ENCODE assay signal across 17 cellular contexts in the genomic region with DNA sequence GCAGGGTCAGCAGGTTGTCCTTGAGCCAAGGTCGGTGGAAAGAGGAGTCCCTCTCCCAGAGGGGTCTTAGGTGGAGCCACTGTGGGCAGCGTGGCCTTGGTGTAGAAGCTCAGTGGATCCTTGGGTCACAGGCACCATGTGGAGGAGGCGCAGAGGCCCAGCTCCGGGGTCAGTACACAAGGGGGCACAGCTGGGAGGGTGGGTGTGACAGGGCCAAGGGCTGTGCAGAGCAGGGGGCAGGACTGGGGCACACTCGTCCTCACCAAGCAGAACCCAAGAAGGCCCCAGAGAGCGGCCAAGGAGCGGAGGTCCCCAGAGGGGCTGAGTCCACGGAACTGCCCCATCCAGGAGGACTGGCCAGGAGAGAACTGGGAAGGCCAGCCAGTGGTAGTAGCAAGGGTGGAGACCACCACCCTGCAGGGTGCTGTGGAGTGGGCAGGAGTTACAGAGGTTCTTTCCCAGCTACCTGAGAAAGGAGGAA. TPM values are rescaled to one million over a fixed set of nuclear protein-coding genes. Genes with fewer than 3 reads are reported as not detected.
DNase-seq lines count a peak whose midpoint lies in the region; ATAC-seq, FAIRE-seq and TF ChIP-seq lines count a peak whose summit lies in the region.
"Had no signal": no experiment of that assay in that cellular context is flagged by ENCODE, and none has a peak within 500 bp of the region (broad histone marks: within the 10 kb centered on the region; RNA-seq: fewer than 3 reads in every experiment).

No MANE protein-coding gene starts in this region.

- intact Hi-C loops in CD14-positive monocyte (cut with micrococcal nuclease), result loop anchor here (10.0 kb wide), 2 partner anchors 109 to 141 kb away; no protein-coding TSS in a partner anchor
- intact Hi-C loops in posterior vena cava (cut with DNase I), result no loop called here

- H2BK20ac ChIP-seq in H1 (ENCODE audit: low read length), result no peak overlapping the region

- peak overlapping the region; percentile 39; the same call in 1 of the 2 replicates for H2BK12ac ChIP-seq in H1 (ENCODE audit: low read depth, low read length)

- H3K18ac ChIP-seq in H1 (ENCODE audit: extremely low read depth, low read length), result no peak overlapping the region; the same call in 1 of the 2 replicates

- H2AK5ac ChIP-seq in H1 (ENCODE audit: low read depth, low read length), result 0 out of 2 replicates have a peak overlapping the region, but pooled peaks have one; percentile 13

- in situ Hi-C loops in G401 (cut with HindIII; ENCODE audit: low sequenced_read_pairs), result no loop called here

- no peak overlapping the region for H4K8ac ChIP-seq in H1 (ENCODE audit: extremely low read depth, insufficient read depth, low read length)

- TF ChIP-seq CTCF in CD14-positive monocyte (IDR thresholded peaks at IDR 0.05) (no peak), H1 (IDR thresholded peaks at IDR 0.05; ENCODE audit: control extremely low read depth in 1 of 3, insufficient read depth in 1 of 3, low read depth in 1 of 3, low read length in 3 of 3) (no peak)

- peaks cover 0 to 17% (median 14%) of the 10 kb centered on the region in 4 experiments; a peak in 6 of 7 replicates for H3K4me1 ChIP-seq in H1 (replicated peaks in 1 of 4; ENCODE audit: control insufficient read depth in 3 of 4, insufficient read depth in 4 of 4, low read length in 3 of 4)
- H3K4me1 ChIP-seq: BE2C had no signal

- DNase-seq in CD14-positive monocyte (ENCODE audit: low spot score), result peak; percentile 31
- peak in 1 of 2 experiments; percentile 38 for DNase-seq in H1 (ENCODE audit: low read depth in 1 of 2, low spot score in 2 of 2)
- DNase-seq in posterior vena cava (ENCODE audit: low spot score), result peak; percentile 79
- DNase-seq in G401 (ENCODE audit: low spot score), result no peak
- DNase-seq in HEK293T (ENCODE audit: extremely low spot score), result no peak
- DNase-seq: activated CD4-positive, alpha-beta memory T cell treated with anti-CD3 and anti-CD28 coated beads, Interleukin-2, amount 10 ng/mL, durations not matched to agents 7 days and 5 days; BE2C; DMS53; KBM-7; NCI-H69; nucleus accumbens had no signal

- H3K4me2 ChIP-seq in H1 (ENCODE audit: insufficient read depth in 1 of 2, low read depth in 2 of 2, low read length in 2 of 2), result no peak overlapping the region

- 98% methylated on average over 8 of the region's 8 CpGs; no CpG with 5 or more reads in 1 of the 2 experiments for WGBS in H1 (ENCODE audit: extremely low coverage in 1 of 2, insufficient coverage in 1 of 2, insufficient read length in 1 of 2, insufficient replicate concordance in 2 of 2, low coverage in 1 of 2, low lambda C conversion rate in 2 of 2, missing lambda C conversion rate in 1 of 2), 2 experiments

- H2BK5ac ChIP-seq in H1 (ENCODE audit: low read depth, low read length), result no peak overlapping the region

- H3K36me3 ChIP-seq in H1 (ENCODE audit: control insufficient read depth in 2 of 4, insufficient read depth in 4 of 4, low read length in 3 of 4), result peaks cover 0 to 3% (median 0%) of the 10 kb centered on the region in 4 experiments; a peak in 2 of 8 replicates

- no peak overlapping the region for H3K4me3 ChIP-seq in H1 (ENCODE audit: extremely low read depth in 1 of 4, insufficient read depth in 2 of 4, low read depth in 3 of 4, low read length in 4 of 4)

- CTCF ChIA-PET in H1 (lab: Charles Lee; ENCODE audit: partially characterized antibody) (interaction anchor here (1.2 to 3.1 kb wide), 4 partner anchors 12 to 24 kb away, joined by 3 to 15 read pairs (median 4); no protein-coding TSS in a partner anchor), HEK293T (lab: Yijun Ruan, JAX) (no interaction called here)

- 0 out of 2 replicates have a peak overlapping the region, but pooled peaks have one; percentile 16 for H2BK15ac ChIP-seq in H1 (ENCODE audit: low read length)

- H3K27ac ChIP-seq in H1 (ENCODE audit: low read depth, low read length), result no peak overlapping the region

- H4K5ac ChIP-seq in H1 (ENCODE audit: insufficient read length, low read depth, low read length), result no peak overlapping the region

- peaks cover 9 to 13% of the 10 kb centered on the region in 2 donors for H3K36me3 Mint-ChIP-seq in CD14-positive monocyte
- peaks cover 5% of the 10 kb centered on the region for H3K36me3 Mint-ChIP-seq in IgD-negative memory B cell
- H3K36me3 Mint-ChIP-seq: activated naive CD8-positive, alpha-beta T cell had no signal

- H4K20me1 ChIP-seq in H1 (replicated peaks in 1 of 2; ENCODE audit: control insufficient read depth in 1 of 2, insufficient read depth in 2 of 2, low read length in 2 of 2), result peaks cover 7 to 13% of the 10 kb centered on the region in 2 experiments

- no peak for TF ChIP-seq EP300 in H1 (IDR thresholded peaks at IDR 0.05; ENCODE audit: borderline replicate concordance in 1 of 2, low read depth in 2 of 2, low read length in 2 of 2)

- no peak overlapping the region for H2BK120ac ChIP-seq in H1 (replicated peaks; ENCODE audit: low read depth, low read length)

- H3K4me1 Mint-ChIP-seq in CD14-positive monocyte (peaks cover 18% of the 10 kb centered on the region), IgD-negative memory B cell (peaks cover 28 to 41% (median 37%) of the 10 kb centered on the region in 3 donors)

- H3K9me3 ChIP-seq in H1 (ENCODE audit: insufficient read depth in 2 of 2, low read depth in 1 of 2, low read length in 1 of 2), result no peaks in the 10 kb centered on the region
- H3K9me3 ChIP-seq: BE2C had no signal

- ATAC-seq in GM18505 (IDR thresholded peaks at IDR 0.05; ENCODE audit: unreplicated experiment) (no peak), HG02973 (IDR thresholded peaks at IDR 0.05; ENCODE audit: unreplicated experiment) (no peak)
- ATAC-seq: esophagus mucosa had no signal

- H3K56ac ChIP-seq in H1 (replicated peaks; ENCODE audit: insufficient read length, low read depth, low read length), result no peak overlapping the region

- no peak overlapping the region for H4K91ac ChIP-seq in H1 (replicated peaks; ENCODE audit: insufficient read length, low read length)

- TF ChIP-seq POLR2A in H1 (IDR thresholded peaks at IDR 0.05; ENCODE audit: control extremely low read depth in 1 of 2, low read depth in 2 of 2, low read length in 2 of 2) (no peak), GM18505 (IDR thresholded peaks at IDR 0.05; ENCODE audit: borderline replicate concordance, extremely low read depth, insufficient read depth, insufficient read length) (no peak)

- H2AFZ ChIP-seq in H1 (ENCODE audit: low read length), result no peak overlapping the region

- no peak for TF ChIP-seq RAD21 in H1 (IDR thresholded peaks at IDR 0.05 in 1 of 2, conservative IDR thresholded peaks at IDR 0.05 in 1 of 2; ENCODE audit: low read depth in 2 of 2, low read length in 2 of 2)

- no peak overlapping the region for H3K9ac ChIP-seq in H1 (replicated peaks in 1 of 4; ENCODE audit: extremely low read depth in 1 of 4, low read depth in 3 of 4, low read length in 3 of 4)

- peaks cover 5% of the 10 kb centered on the region for H3K79me1 ChIP-seq in H1 (ENCODE audit: low read depth, low read length)

- no peak overlapping the region for H3K4me3 Mint-ChIP-seq in CD14-positive monocyte
- H3K4me3 Mint-ChIP-seq in IgD-negative memory B cell, result peak overlapping the region in 3 of 4 donors; percentile 71 to 95 (median 89)
- H3K4me3 Mint-ChIP-seq: activated CD4-positive, alpha-beta memory T cell treated with anti-CD3 and anti-CD28 coated beads, Interleukin-2, amount 10 ng/mL, durations not matched to agents 7 days and 5 days; T-helper 2 cell treated with Interferon-gamma antibody and Interleukin-4, amounts not matched to agents 5 μg/mL and 100 μg/mL, for 36 hours had no signal

- H3K9me3 Mint-ChIP-seq in CD14-positive monocyte (no peaks in the 10 kb centered on the region), IgD-negative memory B cell (no peaks in the 10 kb centered on the region)
- H3K9me3 Mint-ChIP-seq: activated CD4-positive, alpha-beta memory T cell treated with anti-CD3 and anti-CD28 coated beads, Interleukin-2, amount 10 ng/mL, durations not matched to agents 7 days and 5 days; T-helper 2 cell treated with Interferon-gamma antibody and Interleukin-4, amounts not matched to agents 5 μg/mL and 100 μg/mL, for 36 hours had no signal

- H3K27ac Mint-ChIP-seq in CD14-positive monocyte (peak overlapping the region in 2 of 7 donors; percentile 61 to 84), IgD-negative memory B cell (peak overlapping the region; percentile 80 to 97 (median 84))
- H3K27ac Mint-ChIP-seq: activated CD4-positive, alpha-beta memory T cell treated with anti-CD3 and anti-CD28 coated beads, Interleukin-2, amount 10 ng/mL, durations not matched to agents 7 days and 5 days; activated naive CD8-positive, alpha-beta T cell had no signal

- no peak for FAIRE-seq in H1 (lab: Jason Lieb, UNC)

- H3K23me2 ChIP-seq in H1 (ENCODE audit: low read depth, low read length), result peaks cover 13% of the 10 kb centered on the region; the same call in 1 of the 2 replicates

- H3K27me3 Mint-ChIP-seq in CD14-positive monocyte (ENCODE audit: low read depth in 3 of 3) (peaks cover 5 to 10% (median 8%) of the 10 kb centered on the region in 3 donors), IgD-negative memory B cell (no peaks in the 10 kb centered on the region)
- H3K27me3 Mint-ChIP-seq: activated naive CD8-positive, alpha-beta T cell had no signal

- no peaks in the 10 kb centered on the region; a peak in 1 of 7 replicates for H3K27me3 ChIP-seq in H1 (replicated peaks in 1 of 4; ENCODE audit: control insufficient read depth in 3 of 4, extremely low read depth in 1 of 4, insufficient read depth in 3 of 4, low read length in 3 of 4)

- H3K4ac ChIP-seq in H1 (replicated peaks; ENCODE audit: insufficient read length, low read depth, low read length), result no peak overlapping the region

- no peak overlapping the region for H3K23ac ChIP-seq in H1 (ENCODE audit: insufficient read length)

- peaks cover 18 to 24% of the 10 kb centered on the region in 2 experiments; a peak in 3 of 4 replicates for H3K79me2 ChIP-seq in H1 (ENCODE audit: control insufficient read depth in 1 of 2, insufficient read depth in 2 of 2, low read length in 2 of 2)

- H3K14ac ChIP-seq in H1 (ENCODE audit: insufficient read length), result no peak overlapping the region

- POLR2A ChIA-PET in H1 (lab: Charles Lee; ENCODE audit: partially characterized antibody), result interaction anchor here (1.0 to 6.0 kb wide), 3 partner anchors 9 to 12 kb away, joined by 3 to 54 read pairs (median 5); no protein-coding TSS in a partner anchor
- POLR2A ChIA-PET in HEK293T (lab: Yijun Ruan, JAX), result no interaction called here

RNA-seq across cellular contexts. Expression of a gene that starts 2.4 kb away (rescaled TPM):
- polyA plus RNA-seq in CD14-positive monocyte, result 10 to 100 TPM; 34.1 to 34.8 TPM
- 76.4 TPM for polyA plus RNA-seq in IgD-negative memory B cell
- total RNA-seq in H1 (2021; fragmentation: NEBNext Ultra II Directional; extraction: Animal tissue kit (Norgen Biotek cat#: 25700)), result 260 and 266 TPM in 2 replicates
- polyA plus RNA-seq in H1 (2011; rRNA removed), result 107 and 168 TPM in 2 replicates
- 145 TPM for polyA plus RNA-seq in H1 (2011; cell fraction: cytosol; rRNA removed)
- 161 TPM for polyA plus RNA-seq in H1 (2011; cell fraction: nucleus; rRNA removed)
- 129 to 148 TPM (median 136 TPM) in 4 replicates for polyA plus RNA-seq in H1 (2012, experiment 1 of 2)
- polyA plus RNA-seq in H1 (2012, experiment 2 of 2), result 146 TPM
- polyA plus RNA-seq in H1 (2013, experiment 1 of 2), result 245 TPM
- 311 TPM for polyA plus RNA-seq in H1 (2013, experiment 2 of 2)
- polyA minus RNA-seq in H1 (2011; rRNA and poly(A)+ RNA removed), result 76.4 and 90.5 TPM in 2 replicates
- polyA minus RNA-seq in H1 (2011; cell fraction: cytosol; rRNA and poly(A)+ RNA removed), result 92.9 TPM
- 64.8 TPM for polyA minus RNA-seq in H1 (2011; cell fraction: nucleus; rRNA and poly(A)+ RNA removed)
- 10 to 100 TPM; 30.8 to 36.9 TPM for total RNA-seq in posterior vena cava
- total RNA-seq in G401 (2014; rRNA removed; shearing (Covaris generic)), result 71.5 and 143 TPM in 2 replicates

Comparison
In these comparisons a context has a peak if more than half of its experiments do, and no peak if none do; other contexts are left out.
1. DNase-seq: peak in CD14-positive monocyte (single experiment) and posterior vena cava (single experiment); none in G401 (single experiment) and HEK293T (single experiment).
2. H3K4me3 Mint-ChIP-seq: peak in IgD-negative memory B cell (3 of 4); none in CD14-positive monocyte (0 of 2).
3. intact Hi-C loops: an anchor here in CD14-positive monocyte (10.0 kb wide); none called in posterior vena cava.